In the genomic region with DNA sequence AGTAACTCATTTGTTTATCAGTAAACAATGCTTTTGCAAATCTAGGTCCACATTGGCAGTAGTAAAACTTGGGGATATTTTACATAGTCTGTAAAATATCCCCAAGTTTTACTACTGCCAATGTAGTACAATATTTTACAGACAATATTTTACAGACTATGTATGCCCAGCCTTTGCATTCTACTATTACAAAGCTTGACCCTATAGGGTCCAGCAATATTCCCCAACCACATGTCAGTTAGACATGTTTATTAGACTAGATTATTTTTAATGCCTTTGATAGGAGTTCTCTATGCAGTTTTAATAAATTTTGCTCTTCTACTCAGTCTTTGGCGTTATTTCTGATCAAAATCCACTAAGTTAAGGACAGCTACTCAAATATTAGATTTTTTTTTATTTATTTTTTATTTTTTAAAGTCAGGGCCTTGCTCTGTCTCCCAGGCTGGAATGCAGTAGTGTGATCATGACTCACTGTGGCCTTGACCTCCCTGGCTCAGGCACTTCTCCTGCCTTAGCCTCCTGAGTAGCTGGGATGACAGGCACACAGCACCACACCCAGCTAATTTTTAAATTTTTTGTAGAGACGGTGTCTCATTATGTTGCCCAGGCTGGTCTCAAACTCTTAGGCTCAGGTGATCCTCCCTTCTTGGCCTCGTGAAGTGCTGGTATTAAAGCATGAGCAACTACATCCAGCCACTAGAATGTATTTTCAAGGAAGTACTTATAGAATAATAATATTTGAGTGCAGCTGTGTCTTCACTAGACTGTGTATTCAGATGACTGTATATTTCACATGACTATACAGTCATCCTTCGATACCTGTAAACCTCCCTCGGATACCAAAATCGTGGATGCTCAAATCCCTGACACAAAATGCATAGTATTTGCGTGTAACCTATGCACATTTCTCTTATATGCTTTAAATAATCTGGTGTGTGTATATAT, we compare ENCODE assay signal across 1 cellular context.
TF ChIP-seq lines count a peak whose summit lies in the region.

No MANE protein-coding gene starts in this region.

TF ChIP-seq in endothelial cell of umbilical vein, 7 proteins besides CTCF, POLR2A, EP300 and RAD21:
- TF ChIP-seq, protein P1, sequence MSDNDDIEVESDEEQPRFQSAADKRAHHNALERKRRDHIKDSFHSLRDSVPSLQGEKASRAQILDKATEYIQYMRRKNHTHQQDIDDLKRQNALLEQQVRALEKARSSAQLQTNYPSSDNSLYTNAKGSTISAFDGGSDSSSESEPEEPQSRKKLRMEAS (IDR thresholded peaks at IDR 0.05; ENCODE audit: insufficient read depth, insufficient read length), result no peak
- TF ChIP-seq EZH2 (IDR thresholded peaks at IDR 0.05; ENCODE audit: borderline replicate concordance, low read depth, low read length, severe bottlenecking) (no peak), GATA2 (IDR thresholded peaks at IDR 0.05; ENCODE audit: insufficient read depth, insufficient read length, low read depth, low read length) (no peak), POLR2AphosphoS5 (IDR thresholded peaks at IDR 0.05; ENCODE audit: insufficient read depth, low read depth, low read length) (peak; percentile 39), JUN (IDR thresholded peaks at IDR 0.05; ENCODE audit: borderline replicate concordance, insufficient read depth, insufficient read length, low read depth) (peak; percentile 41), MYC (IDR thresholded peaks at IDR 0.05; ENCODE audit: low read depth, low read length) (no peak), FOS (IDR thresholded peaks at IDR 0.05; ENCODE audit: borderline replicate concordance, insufficient read depth, low read length) (peak; percentile 83)
TF ChIP-seq in endothelial cell of umbilical vein: peak in this region for 3.
